27 cellular contexts compared by ENCODE assay signal in genomic region chr13:35716644-35717170, GRCh38.
"Had no signal": no experiment of that assay in that cellular context is flagged by ENCODE, and none has a peak within 500 bp of the region (broad histone marks: within the 10 kb centered on the region; RNA-seq: fewer than 3 reads in every experiment).

No MANE protein-coding gene starts in this region.

- H2AFZ ChIP-seq: neural progenitor cell had no signal

- H3K4me3 ChIP-seq: neural progenitor cell, right lobe of liver, thoracic aorta, vagina had no signal

- H3K27ac ChIP-seq: brain microvascular endothelial cell, neural progenitor cell, right lobe of liver, thoracic aorta, vagina, VCaP had no signal

- ATAC-seq: activated CD4-positive, CD25-positive, alpha-beta regulatory T cell treated with anti-CD3 and anti-CD28 coated beads, Interleukin-2, amount 50 U/mL, for 24 hours; esophagus mucosa; natural killer cell; right lobe of liver; stimulated activated effector memory CD8-positive, alpha-beta T cell treated with anti-CD3 and anti-CD28 coated beads, Interleukin-12 subunit alpha, Interleukin-12 subunit beta, amount 100 ng/mL, for 72 hours had no signal

- H3K4me3 Mint-ChIP-seq: activated naive CD4-positive, alpha-beta T cell treated with anti-CD3 and anti-CD28 coated beads, Interleukin-2, amount 10 ng/mL, durations not matched to agents 7 days and 5 days; activated naive CD8-positive, alpha-beta T cell treated with anti-CD3 and anti-CD28 coated beads, Interleukin-2, amount 10 ng/mL, durations not matched to agents 7 days and 5 days; dendritic cell treated with granulocyte-macrophage colony-stimulating factor and Interleukin-4, amounts not matched to agents 40 ng/mL and 50 ng/mL, for 4 days; endodermal cell; memory B cell; natural killer cell; neural progenitor cell; stimulated activated effector memory CD8-positive, alpha-beta T cell treated with anti-CD3 and anti-CD28 coated beads, Interleukin-12 subunit alpha, Interleukin-12 subunit beta, amount 100 ng/mL, for 72 hours; stimulated activated naive CD8-positive, alpha-beta T cell treated with anti-CD3 and anti-CD28 coated beads, Interleukin-15, Interleukin-2, amounts not matched to agents 100 ng/mL and 50 ng/mL, for 24 hours; T-helper 1 cell treated with Interleukin-12 subunit alpha and Interleukin-12 subunit beta and Interleukin-4 antibody, amounts not matched to agents 30 μg/mL and 1 μg/mL, for 36 hours; type B pancreatic cell had no signal

- DNase-seq: activated CD4-positive, alpha-beta T cell treated with anti-CD3 and anti-CD28 coated beads for 48 hours; activated CD4-positive, alpha-beta T cell treated with anti-CD3 and anti-CD28 coated beads, Interleukin-2, amount 50 U/mL, for 48 hours; activated CD8-positive, alpha-beta memory T cell treated with anti-CD3 and anti-CD28 coated beads for 24 hours; activated gamma-delta T cell; activated naive CD4-positive, alpha-beta T cell treated with anti-CD3 and anti-CD28 coated beads, Interleukin-2, amount 10 ng/mL, durations not matched to agents 7 days and 5 days; activated naive CD8-positive, alpha-beta T cell treated with anti-CD3 and anti-CD28 coated beads, Interleukin-2, amount 10 ng/mL, durations not matched to agents 7 days and 5 days; activated T-cell treated with anti-CD3 and anti-CD28 coated beads, Interleukin-2, amount 50 U/mL, for 1 hour; brain microvascular endothelial cell; endodermal cell; islet precursor cell; natural killer cell; right lobe of liver; small intestine; stimulated activated CD4-positive, alpha-beta T cell treated with anti-CD3 and anti-CD28 coated beads, Interleukin-4, amount 100 ng/mL, for 24 hours; T-helper 9 cell had no signal

- H3K36me3 ChIP-seq: brain microvascular endothelial cell, neural progenitor cell, right lobe of liver, thoracic aorta, vagina had no signal

- H3K4me2 ChIP-seq: neural progenitor cell had no signal

- H3K27me3 Mint-ChIP-seq: dendritic cell treated with granulocyte-macrophage colony-stimulating factor and Interleukin-4, amounts not matched to agents 40 ng/mL and 50 ng/mL, for 4 days had no signal

- H3K9me3 Mint-ChIP-seq: activated naive CD4-positive, alpha-beta T cell treated with anti-CD3 and anti-CD28 coated beads, Interleukin-2, amount 10 ng/mL, durations not matched to agents 7 days and 5 days; activated naive CD8-positive, alpha-beta T cell treated with anti-CD3 and anti-CD28 coated beads, Interleukin-2, amount 10 ng/mL, durations not matched to agents 7 days and 5 days; dendritic cell treated with granulocyte-macrophage colony-stimulating factor and Interleukin-4, amounts not matched to agents 40 ng/mL and 50 ng/mL, for 4 days; endodermal cell; memory B cell; natural killer cell; stimulated activated effector memory CD8-positive, alpha-beta T cell treated with anti-CD3 and anti-CD28 coated beads, Interleukin-12 subunit alpha, Interleukin-12 subunit beta, amount 100 ng/mL, for 72 hours; stimulated activated naive CD8-positive, alpha-beta T cell treated with anti-CD3 and anti-CD28 coated beads, Interleukin-15, Interleukin-2, amounts not matched to agents 100 ng/mL and 50 ng/mL, for 24 hours; T-helper 1 cell treated with Interleukin-12 subunit alpha and Interleukin-12 subunit beta and Interleukin-4 antibody, amounts not matched to agents 30 μg/mL and 1 μg/mL, for 36 hours; type B pancreatic cell had no signal

- H3K27ac Mint-ChIP-seq: activated naive CD4-positive, alpha-beta T cell treated with anti-CD3 and anti-CD28 coated beads, Interleukin-2, amount 10 ng/mL, durations not matched to agents 7 days and 5 days; activated naive CD8-positive, alpha-beta T cell treated with anti-CD3 and anti-CD28 coated beads, Interleukin-2, amount 10 ng/mL, durations not matched to agents 7 days and 5 days; dendritic cell treated with granulocyte-macrophage colony-stimulating factor and Interleukin-4, amounts not matched to agents 40 ng/mL and 50 ng/mL, for 4 days; endodermal cell; memory B cell; natural killer cell; neural progenitor cell; stimulated activated effector memory CD8-positive, alpha-beta T cell treated with anti-CD3 and anti-CD28 coated beads, Interleukin-12 subunit alpha, Interleukin-12 subunit beta, amount 100 ng/mL, for 72 hours; stimulated activated naive CD8-positive, alpha-beta T cell treated with anti-CD3 and anti-CD28 coated beads, Interleukin-15, Interleukin-2, amounts not matched to agents 100 ng/mL and 50 ng/mL, for 24 hours; T-helper 1 cell treated with Interleukin-12 subunit alpha and Interleukin-12 subunit beta and Interleukin-4 antibody, amounts not matched to agents 30 μg/mL and 1 μg/mL, for 36 hours; type B pancreatic cell had no signal

- H3K27me3 ChIP-seq: brain microvascular endothelial cell, neural progenitor cell, right lobe of liver, vagina had no signal

- H3K9ac ChIP-seq: neural progenitor cell had no signal

- H3K4me1 Mint-ChIP-seq: activated naive CD4-positive, alpha-beta T cell treated with anti-CD3 and anti-CD28 coated beads, Interleukin-2, amount 10 ng/mL, durations not matched to agents 7 days and 5 days; activated naive CD8-positive, alpha-beta T cell treated with anti-CD3 and anti-CD28 coated beads, Interleukin-2, amount 10 ng/mL, durations not matched to agents 7 days and 5 days; memory B cell had no signal

- H3K36me3 Mint-ChIP-seq: activated naive CD4-positive, alpha-beta T cell treated with anti-CD3 and anti-CD28 coated beads, Interleukin-2, amount 10 ng/mL, durations not matched to agents 7 days and 5 days; activated naive CD8-positive, alpha-beta T cell treated with anti-CD3 and anti-CD28 coated beads, Interleukin-2, amount 10 ng/mL, durations not matched to agents 7 days and 5 days; memory B cell; natural killer cell; neural progenitor cell; stimulated activated effector memory CD8-positive, alpha-beta T cell treated with anti-CD3 and anti-CD28 coated beads, Interleukin-12 subunit alpha, Interleukin-12 subunit beta, amount 100 ng/mL, for 72 hours; type B pancreatic cell had no signal

- H3K9me3 ChIP-seq: right lobe of liver, thoracic aorta, vagina had no signal

- H3K4me1 ChIP-seq: right lobe of liver had no signal
